ENCODE assay signal across 8 cellular contexts in the genomic region with DNA sequence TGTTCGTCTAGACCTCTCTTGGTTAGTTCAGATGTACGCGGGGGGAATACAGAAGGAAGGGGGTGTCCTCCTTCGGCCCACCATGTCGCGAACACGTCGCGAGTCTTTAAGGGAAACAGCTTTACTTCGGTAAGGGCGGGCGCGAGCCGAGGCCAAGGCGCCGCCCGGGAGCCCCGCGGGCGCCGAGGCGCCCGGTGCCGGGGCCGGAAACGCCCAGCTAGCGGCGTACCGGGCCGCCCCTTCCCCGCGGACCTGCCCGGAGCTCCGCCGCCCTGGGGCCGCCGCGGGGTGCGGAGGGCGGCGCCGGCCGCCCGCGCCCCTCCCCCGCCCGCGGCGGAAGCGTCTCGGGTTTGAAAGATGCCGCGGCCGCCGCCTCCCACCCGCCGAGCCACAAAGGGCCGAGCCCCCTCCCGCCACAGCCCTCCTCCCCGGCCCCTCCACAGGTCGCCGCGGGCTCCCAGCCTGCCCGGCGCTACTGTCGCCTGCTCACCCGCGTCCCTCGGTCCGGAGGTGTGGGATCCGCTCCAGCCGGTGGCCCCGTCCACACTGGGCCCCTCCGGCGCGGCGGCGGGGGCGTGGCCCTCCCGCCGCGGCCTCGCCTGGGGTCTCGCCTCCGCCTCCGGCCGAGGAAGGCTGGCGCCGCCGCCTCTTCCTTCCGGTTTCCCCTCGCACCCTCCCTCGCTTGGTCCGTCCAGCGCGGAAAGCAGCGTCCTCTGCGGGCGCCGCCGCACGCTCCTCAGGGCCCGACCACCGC. TPM values are rescaled to one million over a fixed set of nuclear protein-coding genes. Genes with fewer than 3 reads are reported as not detected.
DNase-seq lines count a peak whose midpoint lies in the region; ATAC-seq and TF ChIP-seq lines count a peak whose summit lies in the region.

TSS of gene KBTBD2 (minus strand) at position 715 of the 754 bp plus-strand sequence. CDS start 12,156 bp downstream, outside the sequence.

- H3K27me3 ChIP-seq in AG04450 (ENCODE audit: control insufficient read depth, insufficient read depth, low read length) = no peaks in the 10 kb centered on the region

- peaks cover 18% of the 10 kb centered on the region for H3K36me3 Mint-ChIP-seq in activated CD4-positive, alpha-beta T cell treated with anti-CD3 and anti-CD28 coated beads for 36 hours (ENCODE audit: low read depth)

- no peak for TF ChIP-seq CTCF in AG04450 (IDR thresholded peaks at IDR 0.05; ENCODE audit: low read depth, low read length)
- no peak for TF ChIP-seq CTCF in coronary artery (IDR thresholded peaks at IDR 0.05)

- H3K9me3 ChIP-seq in AG04450 (ENCODE audit: control insufficient read depth, insufficient read depth, low read length) = no peaks in the 10 kb centered on the region

- peak within 1 kb of the TSS; percentile 94 for H3K4me3 Mint-ChIP-seq in activated CD4-positive, alpha-beta T cell treated with anti-CD3 and anti-CD28 coated beads for 36 hours

- H3K4me3 ChIP-seq in AG04450 (ENCODE audit: low read depth, low read length) (peak within 1 kb of the TSS; percentile 68), coronary artery (peak within 1 kb of the TSS; percentile 97)

- H3K9me3 Mint-ChIP-seq in activated CD4-positive, alpha-beta T cell treated with anti-CD3 and anti-CD28 coated beads for 36 hours (ENCODE audit: low read depth) = no peaks in the 10 kb centered on the region

- H3K27ac Mint-ChIP-seq in activated CD4-positive, alpha-beta T cell treated with anti-CD3 and anti-CD28 coated beads for 36 hours = peak within 1 kb of the TSS; percentile 99

- peak within 1 kb of the TSS; percentile 98 for H3K27ac ChIP-seq in AG04450 (ENCODE audit: low read depth, low read length)
- H3K27ac ChIP-seq in coronary artery = peak within 1 kb of the TSS; percentile 99

- intact Hi-C loops in activated CD4-positive, alpha-beta T cell treated with anti-CD3 and anti-CD28 coated beads for 36 hours (cut with DNase I, micrococcal nuclease) = loop anchor here (1.0 to 5.0 kb wide), 6 partner anchors 44 to 394 kb away; partner anchors contain the start of genes AVL9 (in 1 of the 2), BBS9 (in 1 of the 2) and RP9 (in 1 of the 2)

- POLR2A ChIA-PET in AG04450 (lab: Yijun Ruan, JAX) = interaction anchor here (1.0 to 1.6 kb wide), 2 partner anchors 51 to 66 kb away, joined by 3 to 6 read pairs; partner anchors contain the start of gene FKBP9
- POLR2A ChIA-PET in activated CD4-positive, alpha-beta T cell treated with anti-CD3 and anti-CD28 coated beads for 36 hours (lab: Charles Lee) = interaction anchor here (0.6 to 5.9 kb wide), 6 partner anchors 10 to 230 kb away, joined by 3 to 39 read pairs (median 4); partner anchors contain the start of gene NT5C3A

- no peaks in the 10 kb centered on the region for H3K27me3 Mint-ChIP-seq in activated CD4-positive, alpha-beta T cell treated with anti-CD3 and anti-CD28 coated beads for 36 hours

- CTCF ChIA-PET in AG04450 (lab: Charles Lee) = interaction anchor here (4.2 to 4.3 kb wide), 2 partner anchors 44 to 218 kb away, joined by 22 to 27 read pairs; partner anchors contain the start of gene RP9
- CTCF ChIA-PET in activated CD4-positive, alpha-beta T cell treated with anti-CD3 and anti-CD28 coated beads for 36 hours (lab: Charles Lee) = interaction anchor here (0.8 to 3.3 kb wide), 8 partner anchors 14 to 217 kb away, joined by 3 to 22 read pairs (median 8); no protein-coding TSS in a partner anchor

- DNase-seq in AG04450 (ENCODE audit: low read depth, low spot score) (peak; percentile 56), NCI-H345 treated with DMSO at 0.1 percent for 48 hours (lab: John Stamatoyannopoulos, UW; ENCODE audit: unreplicated experiment) (peak; percentile 65), coronary artery (ENCODE audit: low spot score) (peak; percentile 86), left lobe of liver (ENCODE audit: low spot score) (peak; percentile 86)
- peak; percentile 87 for DNase-seq in activated CD4-positive, alpha-beta T cell treated with anti-CD3 and anti-CD28 coated beads for 36 hours
- DNase-seq in stimulated activated CD4-positive, alpha-beta T cell treated with anti-CD3 and anti-CD28 coated beads, Interleukin-2, amount 100 ng/mL, for 24 hours = peak; percentile 70 to 80

- H3K4me1 Mint-ChIP-seq in activated CD4-positive, alpha-beta T cell treated with anti-CD3 and anti-CD28 coated beads for 36 hours = peaks cover 51% of the 10 kb centered on the region

- ATAC-seq in GM18861 (IDR thresholded peaks at IDR 0.05; ENCODE audit: unreplicated experiment) (peak; percentile 52), HG03066 (IDR thresholded peaks at IDR 0.05; ENCODE audit: low read depth, unreplicated experiment) (peak; percentile 62), left lobe of liver (peak; percentile 66)
- ATAC-seq in activated CD4-positive, alpha-beta T cell treated with anti-CD3 and anti-CD28 coated beads for 36 hours = peak; percentile 41

RNA-seq across cellular contexts. Expression of gene KBTBD2, which starts in this region (rescaled TPM):
- polyA plus RNA-seq in AG04450 (2011; rRNA removed) = 21.9 and 26.1 TPM in 2 replicates
- polyA minus RNA-seq in AG04450 (2011; rRNA and poly(A)+ RNA removed) = 16.3 and 26.6 TPM in 2 replicates
- 10 to 100 TPM; 21.5 to 25.6 TPM for total RNA-seq in activated CD4-positive, alpha-beta T cell treated with anti-CD3 and anti-CD28 coated beads for 36 hours
- total RNA-seq in left lobe of liver = 8.5 TPM

Comparison
In these comparisons a context has a peak if more than half of its experiments do, and no peak if none do; other contexts are left out.
1. Peak in every context shown above with its lines: DNase-seq, ATAC-seq, H3K4me3 ChIP-seq and H3K27ac ChIP-seq.